17 cellular contexts compared by ENCODE assay signal in the genomic region with DNA sequence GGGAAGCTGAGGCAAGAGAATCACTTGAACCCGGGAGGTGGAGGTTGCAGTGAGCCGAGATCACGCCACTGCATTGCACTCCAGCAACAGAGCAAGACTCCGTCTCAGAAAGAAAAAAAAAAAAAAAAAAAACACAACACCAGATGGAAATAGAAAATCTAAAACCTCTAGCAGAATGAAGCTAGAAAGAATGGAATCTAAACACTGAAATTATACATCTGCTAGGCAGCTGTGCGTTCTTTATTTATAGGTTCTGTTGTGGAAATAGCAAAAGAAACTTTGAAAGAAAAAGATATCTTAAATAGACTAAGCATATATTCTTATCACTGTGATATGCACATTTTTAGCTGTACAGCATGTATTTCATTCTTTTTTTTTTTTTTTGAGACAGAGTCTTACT. TPM values are rescaled to one million over a fixed set of nuclear protein-coding genes. Genes with fewer than 3 reads are reported as not detected.
DNase-seq lines count a peak whose midpoint lies in the region; ATAC-seq and TF ChIP-seq lines count a peak whose summit lies in the region.
"Had no signal": no experiment of that assay in that cellular context is flagged by ENCODE, and none has a peak within 500 bp of the region (broad histone marks: within the 10 kb centered on the region; RNA-seq: fewer than 3 reads in every experiment).

No MANE protein-coding gene starts in this region.

- BruUV-seq in IMR-90 (replicated peaks; lab: Mats Ljungman, UMichigan): no TSS peak

- no peak overlapping the region for H2AK5ac ChIP-seq in IMR-90 (ENCODE audit: low read depth, low read length)

- H3K9me1 ChIP-seq in IMR-90 (ENCODE audit: insufficient read depth, low read length): peaks cover 19% of the 10 kb centered on the region

- H3K14ac ChIP-seq in IMR-90 (replicated peaks; ENCODE audit: low read depth, low read length): no peak overlapping the region

- H3K18ac ChIP-seq in IMR-90 (ENCODE audit: low read depth, low read length): no peak overlapping the region

- TF ChIP-seq CTCF in IMR-90 (conservative IDR thresholded peaks at IDR 0.05; ENCODE audit: low read depth, low read length): no peak
- no peak for TF ChIP-seq CTCF in heart right ventricle (IDR thresholded peaks at IDR 0.05)
- TF ChIP-seq CTCF in left ventricle myocardium inferior (IDR thresholded peaks at IDR 0.05; ENCODE audit: borderline replicate concordance): no peak

- no peak overlapping the region for H3K4me2 ChIP-seq in IMR-90 (ENCODE audit: low read depth, low read length)

- no peak overlapping the region for H3K56ac ChIP-seq in IMR-90 (ENCODE audit: extremely low read depth, insufficient read depth, low read length)

- POLR2A ChIA-PET in IMR-90 (lab: Charles Lee; ENCODE audit: unreplicated experiment): interaction anchor here (0.6 kb wide), 1 partner anchor 42 kb away, joined by 3 read pairs; no protein-coding TSS in a partner anchor

- WGBS in IMR-90 (ENCODE audit: extremely low coverage in 2 of 2, insufficient read length in 1 of 2), 2 experiments: no CpG with 5 or more reads among the region's 5 CpGs
- WGBS in heart right ventricle, 2 donors: 60 to 66% methylated on average over 5 of the region's 5 CpGs

- H3K36me3 ChIP-seq in IMR-90 (ENCODE audit: control insufficient read depth, insufficient read depth, low read length) (no peaks in the 10 kb centered on the region), heart right ventricle (no peaks in the 10 kb centered on the region), left ventricle myocardium inferior (no peaks in the 10 kb centered on the region)

- H3K4me3 ChIP-seq in IMR-90 (ENCODE audit: insufficient read depth, low read depth, low read length) (no peak overlapping the region), heart right ventricle (no peak overlapping the region), left ventricle myocardium inferior (no peak overlapping the region)
- H3K4me3 ChIP-seq: GM23338 had no signal

- dilution Hi-C loops in IMR-90 (cut with HindIII; ENCODE audit: low sequenced_read_pairs, unreplicated experiment): no loop called here

- H4K8ac ChIP-seq in IMR-90 (ENCODE audit: low read depth in 2 of 2, low read length in 2 of 2): no peak overlapping the region

- TF ChIP-seq POLR2A in IMR-90 (IDR thresholded peaks at IDR 0.05; ENCODE audit: low read depth, low read length): no peak

- H3K27ac ChIP-seq in IMR-90 (ENCODE audit: insufficient read depth, low read length): no peak overlapping the region
- H3K27ac ChIP-seq in heart right ventricle: no peak overlapping the region
- H3K27ac ChIP-seq in left ventricle myocardium inferior (replicated peaks): no peak overlapping the region
- H3K27ac ChIP-seq: C4-2B had no signal

- H3K4ac ChIP-seq in IMR-90 (ENCODE audit: low read depth, low read length): no peak overlapping the region

- H4K20me1 ChIP-seq in IMR-90 (ENCODE audit: insufficient read depth, low read length): peaks cover 54% of the 10 kb centered on the region

- CTCF ChIA-PET in IMR-90 (lab: Yijun Ruan, JAX): interaction anchor here (0.6 to 0.7 kb wide), 3 partner anchors 16 to 86 kb away, joined by 3 to 7 read pairs (median 5); no protein-coding TSS in a partner anchor

- TF ChIP-seq RAD21 in IMR-90 (IDR thresholded peaks at IDR 0.05; ENCODE audit: low read length): no peak

- no peak overlapping the region for H3K23ac ChIP-seq in IMR-90 (ENCODE audit: low read depth, low read length)

- no peak overlapping the region for H2BK20ac ChIP-seq in IMR-90 (ENCODE audit: low read depth, low read length)

- no peak overlapping the region for H2BK5ac ChIP-seq in IMR-90 (ENCODE audit: low read depth, low read length, poor library complexity, severe bottlenecking)

- H3K9ac ChIP-seq in IMR-90 (ENCODE audit: low read depth, low read length): no peak overlapping the region

- no peak overlapping the region for H2AFZ ChIP-seq in IMR-90 (replicated peaks; ENCODE audit: low read length, poor library complexity)
- H2AFZ ChIP-seq: GM23338 had no signal

- no peak overlapping the region for H4K5ac ChIP-seq in IMR-90 (ENCODE audit: low read depth, low read length)

- H3K4me1 ChIP-seq in IMR-90 (ENCODE audit: control insufficient read depth, insufficient read depth, low read length): peaks cover 8% of the 10 kb centered on the region
- H3K4me1 ChIP-seq in heart right ventricle: peaks cover 0 to 76% (median 40%) of the 10 kb centered on the region in 9 donors
- peaks cover 77% of the 10 kb centered on the region for H3K4me1 ChIP-seq in left ventricle myocardium inferior

- no peak overlapping the region for H4K91ac ChIP-seq in IMR-90 (ENCODE audit: insufficient read depth, low read depth, low read length)

- H3K9me3 ChIP-seq in IMR-90 (ENCODE audit: control insufficient read depth, insufficient read depth, low read length): no peaks in the 10 kb centered on the region
- no peaks in the 10 kb centered on the region for H3K9me3 ChIP-seq in heart right ventricle
- no peaks in the 10 kb centered on the region for H3K9me3 ChIP-seq in left ventricle myocardium inferior (replicated peaks)

- peak; percentile 27; the same call in 1 of the 2 replicates for ATAC-seq in IMR-90 (ENCODE audit: low read depth)
- ATAC-seq in heart right ventricle: no peak
- ATAC-seq: GM23338 had no signal

- H2AK9ac ChIP-seq in IMR-90 (replicated peaks; ENCODE audit: low read depth, low read length, poor library complexity): no peak overlapping the region

- DNase-seq in IMR-90: peak; percentile 71
- peak; percentile 6 for DNase-seq in dedifferentiated amniotic fluid mesenchymal stem cell (ENCODE audit: extremely low spot score)
- peak; percentile 63 for DNase-seq in fibroblast of peridontal ligament (ENCODE audit: extremely low read depth)
- DNase-seq in NCI-H345 treated with DMSO at 0.1 percent for 48 hours (lab: John Stamatoyannopoulos, UW; ENCODE audit: unreplicated experiment): no peak
- no peak for DNase-seq in heart right ventricle
- DNase-seq in left ventricle myocardium inferior: no peak
- no peak for DNase-seq in NCI-H2107 (lab: John Stamatoyannopoulos, UW)
- DNase-seq: ACHN; AML-193; CD4-positive, alpha-beta T cell; DMS153; DMS79; GDM1; HCEC 1CT; HFFc6 had no signal

- H3K27me3 ChIP-seq in IMR-90 (ENCODE audit: control insufficient read depth, insufficient read depth, low read length) (no peaks in the 10 kb centered on the region), heart right ventricle (peaks cover 0 to 16% (median 8%) of the 10 kb centered on the region in 7 donors), left ventricle myocardium inferior (ENCODE audit: low read depth) (peaks cover 7% of the 10 kb centered on the region)

- intact Hi-C loops in IMR-90 (cut with micrococcal nuclease): no loop called here
- intact Hi-C loops in heart right ventricle (cut with DNase I): no loop called here
- intact Hi-C loops in left ventricle myocardium inferior (cut with micrococcal nuclease): no loop called here

- no peak overlapping the region for H2BK15ac ChIP-seq in IMR-90 (ENCODE audit: low read depth, low read length)

- in situ Hi-C loops in IMR-90 (cut with MboI; ENCODE audit: low sequenced_read_pairs): no loop called here

- H2BK120ac ChIP-seq in IMR-90 (ENCODE audit: low read depth, low read length): no peak overlapping the region

- H3K79me1 ChIP-seq in IMR-90 (ENCODE audit: low read depth in 1 of 2, low read length in 2 of 2): peaks cover 26 to 73% of the 10 kb centered on the region in 2 experiments

TF ChIP-seq in IMR-90, 13 proteins besides CTCF, POLR2A, EP300 and RAD21:
- TF ChIP-seq RFX5 (IDR thresholded peaks at IDR 0.05; ENCODE audit: low read depth, low read length) (no peak), FOS (IDR thresholded peaks at IDR 0.05; ENCODE audit: low read depth, low read length) (no peak)
- TF ChIP-seq, protein P1, sequence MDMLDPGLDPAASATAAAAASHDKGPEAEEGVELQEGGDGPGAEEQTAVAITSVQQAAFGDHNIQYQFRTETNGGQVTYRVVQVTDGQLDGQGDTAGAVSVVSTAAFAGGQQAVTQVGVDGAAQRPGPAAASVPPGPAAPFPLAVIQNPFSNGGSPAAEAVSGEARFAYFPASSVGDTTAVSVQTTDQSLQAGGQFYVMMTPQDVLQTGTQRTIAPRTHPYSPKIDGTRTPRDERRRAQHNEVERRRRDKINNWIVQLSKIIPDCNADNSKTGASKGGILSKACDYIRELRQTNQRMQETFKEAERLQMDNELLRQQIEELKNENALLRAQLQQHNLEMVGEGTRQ (IDR thresholded peaks at IDR 0.05; ENCODE audit: low read depth, low read length): no peak
TF ChIP-seq in IMR-90: peak in this region for 0.

RNA-seq across cellular contexts. Expression of a gene that starts 17.1 kb away (rescaled TPM):
- total RNA-seq in IMR-90 (2012; rRNA removed) (93.7 and 94.7 TPM in 2 replicates), heart right ventricle (10 to 100 TPM; 34.4 to 69.0 (median 47.7) TPM), left ventricle myocardium inferior (43.8 TPM)
- polyA plus RNA-seq in IMR-90 (2012; rRNA removed) (13.5 and 15.9 TPM in 2 replicates), heart right ventricle (10 to 100 TPM in 1 of 2 donors, 1 to 10 TPM in 1; 6.7 to 10.3 TPM)
- 3.4 and 4.9 TPM in 2 replicates for polyA plus RNA-seq in IMR-90 (2012; cell fraction: cytosol; rRNA removed)
- 1.3 and 16.0 TPM in 2 replicates for polyA plus RNA-seq in IMR-90 (2012; cell fraction: nucleus; rRNA removed; ENCODE audit: low replicate concordance)

Comparison
In these comparisons a context has a peak if more than half of its experiments do, and no peak if none do; other contexts are left out.
1. DNase-seq: peak in IMR-90 (single experiment), dedifferentiated amniotic fluid mesenchymal stem cell (single experiment) and fibroblast of peridontal ligament (single experiment); none in NCI-H345 treated with DMSO at 0.1 percent for 48 hours (single experiment), heart right ventricle (0 of 2), left ventricle myocardium inferior (single experiment) and NCI-H2107 (single experiment).